In the genomic region with DNA sequence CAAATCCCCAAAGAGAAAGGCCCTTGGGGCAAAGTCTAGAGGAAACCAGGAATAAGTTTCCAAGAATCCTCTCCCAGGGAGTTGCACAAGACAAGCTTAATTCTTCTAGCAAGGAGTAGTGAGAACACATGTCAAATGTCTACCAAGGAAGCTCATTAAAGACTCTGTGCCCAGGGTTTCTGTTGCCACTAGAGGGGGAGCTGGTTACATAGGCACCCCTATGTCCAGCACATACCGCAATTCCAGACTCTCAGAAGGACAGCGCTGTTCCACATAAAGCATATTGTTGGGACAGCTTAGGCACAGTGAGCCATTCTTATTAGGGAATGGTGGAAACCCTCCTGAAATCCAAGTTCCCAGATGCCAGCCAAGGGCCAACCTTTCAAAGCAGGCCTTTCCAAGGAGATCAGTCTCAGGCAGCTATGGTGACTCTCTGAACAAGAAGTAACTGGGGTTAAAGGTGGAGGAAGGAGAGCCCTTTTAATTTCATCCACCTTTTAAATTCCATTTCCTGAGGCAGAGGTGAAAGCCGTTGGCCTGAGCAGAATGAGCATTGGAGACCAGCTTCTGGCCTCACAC, we compare ENCODE assay signal across 8 cellular contexts.
A peak's percentile ranks its signal among the peaks of the same experiment; 100 is the strongest.
DNase-seq lines count a peak whose midpoint lies in the region; ATAC-seq, FAIRE-seq and TF ChIP-seq lines count a peak whose summit lies in the region.

No MANE protein-coding gene starts in this region.

- TF ChIP-seq RAD21 in K562 (CRISPR knock-in tag; conservative IDR thresholded peaks at IDR 0.05 in 1 of 2, IDR thresholded peaks at IDR 0.05 in 1 of 2): peak; percentile 15 to 45; a peak in 2 of 4 replicates

- no peaks in the 10 kb centered on the region for H3K79me2 ChIP-seq in K562 (ENCODE audit: control insufficient read depth, insufficient read depth, low read length)

- BruUV-seq in K562 (replicated peaks; lab: Mats Ljungman, UMichigan): no TSS peak

- POLR2A ChIA-PET in K562 (lab: Yijun Ruan, JAX): interaction anchor here (0.6 kb wide), 1 partner anchor 743 kb away, joined by 3 read pairs; no protein-coding TSS in a partner anchor

- no peak overlapping the region for H2AFZ ChIP-seq in K562 (ENCODE audit: low read depth, low read length)

- H4K20me1 ChIP-seq in K562 (replicated peaks; ENCODE audit: control insufficient read depth, insufficient read depth, low read length): no peaks in the 10 kb centered on the region

- 0% methylated on average over 3 of the region's 3 CpGs for WGBS in K562 (ENCODE audit: insufficient coverage, low coverage, missing lambda C conversion rate)

- H3K9me3 ChIP-seq in K562 (replicated peaks; ENCODE audit: control insufficient read depth, insufficient read depth, low read depth, low read length): no peaks in the 10 kb centered on the region
- no peaks in the 10 kb centered on the region for H3K9me3 ChIP-seq in kidney (ENCODE audit: control insufficient read depth in 1 of 2, low read length in 2 of 2)

- H3K9me1 ChIP-seq in K562 (ENCODE audit: control insufficient read depth, insufficient read depth, low read length): no peaks in the 10 kb centered on the region

- no peak overlapping the region for H3K4me2 ChIP-seq in K562 (ENCODE audit: insufficient read depth, low read length)

- H3K9ac ChIP-seq in K562 (ENCODE audit: insufficient read depth in 1 of 2, low read depth in 2 of 2, low read length in 2 of 2) (no peak overlapping the region), kidney (ENCODE audit: low read length in 2 of 2) (no peak overlapping the region)

- TF ChIP-seq CTCF in LNCAP (IDR thresholded peaks at IDR 0.05): peak; percentile 36; the same call in 1 of the 2 replicates
- peak; percentile 42 to 61 (median 52) for TF ChIP-seq CTCF in K562 (IDR thresholded peaks at IDR 0.05 in 2 of 3, conservative IDR thresholded peaks at IDR 0.05 in 1 of 3; ENCODE audit: insufficient read depth in 2 of 3, low read depth in 1 of 3, low read length in 3 of 3)
- TF ChIP-seq CTCF in kidney (IDR thresholded peaks at IDR 0.05; ENCODE audit: borderline replicate concordance, extremely low read depth, insufficient read depth): peak; percentile 37

- in situ Hi-C loops in K562 (cut with MboI): no loop called here

- H3K4me3 ChIP-seq in K562 (no peak overlapping the region), kidney (ENCODE audit: low read length in 2 of 2) (no peak overlapping the region)

- TF ChIP-seq POLR2A in K562 (conservative IDR thresholded peaks at IDR 0.05): no peak

- CTCF ChIA-PET in K562 (lab: Yijun Ruan, JAX; ENCODE audit: low intra/inter-chr PET ratio): interaction anchor here (0.7 kb wide), 1 partner anchor 154 kb away, joined by 3 read pairs; no protein-coding TSS in a partner anchor

- intact Hi-C loops in K562 (cut with micrococcal nuclease): no loop called here
- intact Hi-C loops in kidney (cut with DNase I): no loop called here

- DNase-seq in COR-L47 (lab: John Stamatoyannopoulos, UW) (peak; percentile 19), K562 (ENCODE audit: extremely low read depth in 1 of 4, low spot score in 3 of 4) (peak in 2 of 4 experiments; percentile 5 to 24), kidney (no peak), CD1c-positive myeloid dendritic cell (ENCODE audit: extremely low spot score) (no peak)
- DNase-seq in activated CD4-positive, alpha-beta T cell treated with anti-CD3 and anti-CD28 coated beads, Interleukin-2, amount 50 U/mL, for 48 hours: no peak

- no peak for TF ChIP-seq EP300 in K562 (IDR thresholded peaks at IDR 0.05; ENCODE audit: low read length)

- no peak overlapping the region for H3K27ac ChIP-seq in K562 (ENCODE audit: extremely low read depth, low read depth, low read length)
- no peak overlapping the region for H3K27ac ChIP-seq in kidney (ENCODE audit: low read depth in 2 of 2, low read length in 2 of 2)

- H3K36me3 ChIP-seq in K562 (ENCODE audit: control insufficient read depth, insufficient read depth, low read length): no peaks in the 10 kb centered on the region
- no peaks in the 10 kb centered on the region for H3K36me3 ChIP-seq in kidney (ENCODE audit: control insufficient read depth in 1 of 2, insufficient read depth in 2 of 2, low read length in 2 of 2)

- peaks cover 0 to 24% of the 10 kb centered on the region in 2 experiments; a peak in 3 of 5 replicates for H3K27me3 ChIP-seq in K562 (ENCODE audit: control insufficient read depth in 2 of 2, insufficient read depth in 2 of 2, low read length in 2 of 2)

- peak; percentile 60; the same call in 2 of the 3 replicates for ATAC-seq in K562
- ATAC-seq in HG03521 (IDR thresholded peaks at IDR 0.05; ENCODE audit: unreplicated experiment): no peak
- ATAC-seq in GM21360 (IDR thresholded peaks at IDR 0.05; ENCODE audit: unreplicated experiment): no peak

- no peaks in the 10 kb centered on the region for H3K4me1 ChIP-seq in K562 (replicated peaks in 1 of 2; ENCODE audit: control insufficient read depth in 2 of 2, insufficient read depth in 2 of 2, low read length in 2 of 2)
- H3K4me1 ChIP-seq in kidney (ENCODE audit: control insufficient read depth in 1 of 2, insufficient read depth in 1 of 2, low read depth in 1 of 2, low read length in 2 of 2): no peaks in the 10 kb centered on the region

- no peak for FAIRE-seq in K562 (lab: Jason Lieb, UNC)
- no peak for FAIRE-seq in kidney (lab: Jason Lieb, UNC)

TF ChIP-seq in K562, 482 proteins besides CTCF, POLR2A, EP300 and RAD21:
- TF ChIP-seq, protein P1, sequence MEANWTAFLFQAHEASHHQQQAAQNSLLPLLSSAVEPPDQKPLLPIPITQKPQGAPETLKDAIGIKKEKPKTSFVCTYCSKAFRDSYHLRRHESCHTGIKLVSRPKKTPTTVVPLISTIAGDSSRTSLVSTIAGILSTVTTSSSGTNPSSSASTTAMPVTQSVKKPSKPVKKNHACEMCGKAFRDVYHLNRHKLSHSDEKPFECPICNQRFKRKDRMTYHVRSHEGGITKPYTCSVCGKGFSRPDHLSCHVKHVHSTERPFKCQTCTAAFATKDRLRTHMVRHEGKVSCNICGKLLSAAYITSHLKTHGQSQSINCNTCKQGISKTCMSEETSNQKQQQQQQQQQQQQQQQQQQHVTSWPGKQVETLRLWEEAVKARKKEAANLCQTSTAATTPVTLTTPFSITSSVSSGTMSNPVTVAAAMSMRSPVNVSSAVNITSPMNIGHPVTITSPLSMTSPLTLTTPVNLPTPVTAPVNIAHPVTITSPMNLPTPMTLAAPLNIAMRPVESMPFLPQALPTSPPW (CRISPR knock-in tag; IDR thresholded peaks at IDR 0.05): no peak
- TF ChIP-seq, protein P2, sequence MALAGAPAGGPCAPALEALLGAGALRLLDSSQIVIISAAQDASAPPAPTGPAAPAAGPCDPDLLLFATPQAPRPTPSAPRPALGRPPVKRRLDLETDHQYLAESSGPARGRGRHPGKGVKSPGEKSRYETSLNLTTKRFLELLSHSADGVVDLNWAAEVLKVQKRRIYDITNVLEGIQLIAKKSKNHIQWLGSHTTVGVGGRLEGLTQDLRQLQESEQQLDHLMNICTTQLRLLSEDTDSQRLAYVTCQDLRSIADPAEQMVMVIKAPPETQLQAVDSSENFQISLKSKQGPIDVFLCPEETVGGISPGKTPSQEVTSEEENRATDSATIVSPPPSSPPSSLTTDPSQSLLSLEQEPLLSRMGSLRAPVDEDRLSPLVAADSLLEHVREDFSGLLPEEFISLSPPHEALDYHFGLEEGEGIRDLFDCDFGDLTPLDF (CRISPR knock-in tag; IDR thresholded peaks at IDR 0.05): no peak
- TF ChIP-seq DNMT1 (IDR thresholded peaks at IDR 0.05) (no peak), KDM2B (CRISPR knock-in tag; IDR thresholded peaks at IDR 0.05) (no peak), NRF1 (conservative IDR thresholded peaks at IDR 0.05 in 1 of 2, IDR thresholded peaks at IDR 0.05 in 1 of 2) (no peak), PHB (CRISPR knock-in tag; IDR thresholded peaks at IDR 0.05) (no peak), WHSC1 (IDR thresholded peaks at IDR 0.05; ENCODE audit: low read length) (no peak), GATAD2B (IDR thresholded peaks at IDR 0.05; ENCODE audit: borderline replicate concordance) (no peak)
- TF ChIP-seq, protein P3, sequence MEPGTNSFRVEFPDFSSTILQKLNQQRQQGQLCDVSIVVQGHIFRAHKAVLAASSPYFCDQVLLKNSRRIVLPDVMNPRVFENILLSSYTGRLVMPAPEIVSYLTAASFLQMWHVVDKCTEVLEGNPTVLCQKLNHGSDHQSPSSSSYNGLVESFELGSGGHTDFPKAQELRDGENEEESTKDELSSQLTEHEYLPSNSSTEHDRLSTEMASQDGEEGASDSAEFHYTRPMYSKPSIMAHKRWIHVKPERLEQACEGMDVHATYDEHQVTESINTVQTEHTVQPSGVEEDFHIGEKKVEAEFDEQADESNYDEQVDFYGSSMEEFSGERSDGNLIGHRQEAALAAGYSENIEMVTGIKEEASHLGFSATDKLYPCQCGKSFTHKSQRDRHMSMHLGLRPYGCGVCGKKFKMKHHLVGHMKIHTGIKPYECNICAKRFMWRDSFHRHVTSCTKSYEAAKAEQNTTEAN (CRISPR knock-in tag; IDR thresholded peaks at IDR 0.05): no peak
